18 cellular contexts compared by ENCODE assay signal in genomic region chr20:3311623-3312022, GRCh38.
"Had no signal": no experiment of that assay in that cellular context is flagged by ENCODE, and none has a peak within 500 bp of the region (broad histone marks: within the 10 kb centered on the region; RNA-seq: fewer than 3 reads in every experiment).

No MANE protein-coding gene starts in this region.

- H3K9me3 ChIP-seq: body of pancreas, colonic mucosa, lower lobe of right lung, upper lobe of left lung had no signal

- H3K4me1 Mint-ChIP-seq: activated CD4-positive, alpha-beta T cell treated with anti-CD3 and anti-CD28 coated beads, Interleukin-2, amount 10 ng/mL, durations not matched to agents 7 days and 5 days; immature natural killer cell had no signal

- H3K27ac ChIP-seq: body of pancreas, colonic mucosa, lower lobe of right lung had no signal

- H3K36me3 ChIP-seq: colonic mucosa had no signal

- H3K9me3 Mint-ChIP-seq: activated CD4-positive, alpha-beta T cell treated with anti-CD3 and anti-CD28 coated beads, Interleukin-2, amount 10 ng/mL, durations not matched to agents 7 days and 5 days; activated naive CD4-positive, alpha-beta T cell treated with anti-CD3 and anti-CD28 coated beads for 36 hours; activated T-cell treated with anti-CD3 and anti-CD28 coated beads, Interleukin-2, amount 50 U/mL, for 24 hours; activated T-helper 2 cell treated with anti-CD3 and anti-CD28 coated beads, Interferon-gamma antibody, Interleukin-2, Interleukin-4, amounts not matched to agents 10 μg/mL and 5 μg/mL and 100 μg/mL, durations not matched to agents 14 hours and 24 hours and 36 hours; immature natural killer cell; nephron progenitor cell; stimulated activated naive CD8-positive, alpha-beta T cell treated with anti-CD3 and anti-CD28 coated beads, Interleukin-15, Interleukin-2, amounts not matched to agents 100 ng/mL and 50 ng/mL, for 24 hours; T-helper 2 cell treated with Interferon-gamma antibody and Interleukin-4, amounts not matched to agents 5 μg/mL and 100 μg/mL, for 36 hours had no signal

- H3K27me3 ChIP-seq: body of pancreas, colonic mucosa, upper lobe of left lung had no signal

- H3K27ac Mint-ChIP-seq: activated CD4-positive, alpha-beta T cell treated with anti-CD3 and anti-CD28 coated beads, Interleukin-2, amount 10 ng/mL, durations not matched to agents 7 days and 5 days; activated CD8-positive, alpha-beta T cell treated with anti-CD3 and anti-CD28 coated beads, Interleukin-2, amount 10 ng/mL, durations not matched to agents 7 days and 5 days; activated naive CD4-positive, alpha-beta T cell treated with anti-CD3 and anti-CD28 coated beads for 36 hours; activated T-cell treated with anti-CD3 and anti-CD28 coated beads, Interleukin-2, amount 50 U/mL, for 24 hours; activated T-helper 2 cell treated with anti-CD3 and anti-CD28 coated beads, Interferon-gamma antibody, Interleukin-2, Interleukin-4, amounts not matched to agents 10 μg/mL and 5 μg/mL and 100 μg/mL, durations not matched to agents 14 hours and 24 hours and 36 hours; immature natural killer cell; nephron progenitor cell; stimulated activated naive CD8-positive, alpha-beta T cell treated with anti-CD3 and anti-CD28 coated beads, Interleukin-15, Interleukin-2, amounts not matched to agents 100 ng/mL and 50 ng/mL, for 24 hours; T-helper 2 cell treated with Interferon-gamma antibody and Interleukin-4, amounts not matched to agents 5 μg/mL and 100 μg/mL, for 36 hours had no signal

- H3K4me1 ChIP-seq: colonic mucosa had no signal

- DNase-seq: activated CD4-positive, alpha-beta T cell treated with anti-CD3 and anti-CD28 coated beads, Interleukin-2, amount 10 ng/mL, durations not matched to agents 7 days and 5 days; activated CD8-positive, alpha-beta T cell treated with anti-CD3 and anti-CD28 coated beads, Interleukin-2, amount 10 ng/mL, durations not matched to agents 7 days and 5 days; activated naive CD4-positive, alpha-beta T cell treated with anti-CD3 and anti-CD28 coated beads for 36 hours; activated T-cell treated with anti-CD3 and anti-CD28 coated beads, Interleukin-2, amount 50 U/mL, for 24 hours; body of pancreas; central memory CD4-positive, alpha-beta T cell; colonic mucosa; erythroblast; immature natural killer cell; lower lobe of right lung; nephron progenitor cell; occipital lobe; posterior cingulate gyrus; retina; upper lobe of left lung had no signal

- H3K4me3 Mint-ChIP-seq: activated CD4-positive, alpha-beta T cell treated with anti-CD3 and anti-CD28 coated beads, Interleukin-2, amount 10 ng/mL, durations not matched to agents 7 days and 5 days; activated CD8-positive, alpha-beta T cell treated with anti-CD3 and anti-CD28 coated beads, Interleukin-2, amount 10 ng/mL, durations not matched to agents 7 days and 5 days; activated naive CD4-positive, alpha-beta T cell treated with anti-CD3 and anti-CD28 coated beads for 36 hours; activated T-cell treated with anti-CD3 and anti-CD28 coated beads, Interleukin-2, amount 50 U/mL, for 24 hours; immature natural killer cell; nephron progenitor cell; stimulated activated naive CD8-positive, alpha-beta T cell treated with anti-CD3 and anti-CD28 coated beads, Interleukin-15, Interleukin-2, amounts not matched to agents 100 ng/mL and 50 ng/mL, for 24 hours; T-helper 2 cell treated with Interferon-gamma antibody and Interleukin-4, amounts not matched to agents 5 μg/mL and 100 μg/mL, for 36 hours had no signal

- H3K27me3 Mint-ChIP-seq: activated CD4-positive, alpha-beta T cell treated with anti-CD3 and anti-CD28 coated beads, Interleukin-2, amount 10 ng/mL, durations not matched to agents 7 days and 5 days; activated T-cell treated with anti-CD3 and anti-CD28 coated beads, Interleukin-2, amount 50 U/mL, for 24 hours; stimulated activated naive CD8-positive, alpha-beta T cell treated with anti-CD3 and anti-CD28 coated beads, Interleukin-15, Interleukin-2, amounts not matched to agents 100 ng/mL and 50 ng/mL, for 24 hours had no signal

- ATAC-seq: activated CD8-positive, alpha-beta T cell treated with anti-CD3 and anti-CD28 coated beads, Interleukin-2, amount 10 ng/mL, durations not matched to agents 7 days and 5 days; body of pancreas; lower lobe of right lung had no signal

- H3K4me3 ChIP-seq: body of pancreas, colonic mucosa, lower lobe of right lung, upper lobe of left lung had no signal
